In the genomic region with DNA sequence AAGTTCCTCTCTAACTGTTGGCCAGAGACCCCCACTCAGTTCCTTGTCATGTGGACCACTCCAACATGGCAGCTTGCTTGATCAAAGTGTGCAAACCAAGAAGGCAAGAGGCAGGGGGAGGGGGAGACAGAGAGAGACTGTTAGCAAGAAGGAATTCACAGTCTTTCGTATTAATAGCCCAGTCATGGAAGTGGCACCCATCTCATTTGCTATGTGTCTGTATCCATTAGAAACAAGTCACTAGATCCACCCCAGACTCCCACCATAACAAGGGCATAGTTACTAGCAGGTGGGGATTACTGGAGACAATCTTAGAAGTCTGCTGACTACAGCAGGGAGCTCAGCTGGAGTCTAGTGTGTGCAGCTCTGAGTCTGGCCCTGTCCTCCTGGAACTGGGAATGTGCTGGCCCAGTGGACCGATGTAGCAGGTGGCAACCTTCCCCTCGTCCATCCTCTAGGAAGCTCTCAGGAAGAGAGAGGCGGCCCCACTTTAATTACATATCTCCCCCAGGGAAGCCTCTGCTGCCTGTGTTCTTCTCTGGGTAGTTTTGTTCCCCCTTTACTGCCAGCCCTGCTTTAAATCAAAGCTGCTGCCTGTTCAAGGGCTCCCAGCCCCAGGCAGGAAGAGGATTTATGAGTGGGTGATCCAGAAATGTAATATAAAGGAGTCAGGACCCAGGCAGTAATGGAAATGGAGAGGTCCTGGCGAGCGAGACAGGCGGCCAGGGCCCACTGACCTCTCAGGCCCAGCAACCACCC, we compare ENCODE assay signal across 18 cellular contexts. TPM values are rescaled to one million over a fixed set of nuclear protein-coding genes. Genes with fewer than 3 reads are reported as not detected.
DNase-seq lines count a peak whose midpoint lies in the region; ATAC-seq, FAIRE-seq and TF ChIP-seq lines count a peak whose summit lies in the region.
"Had no signal": no experiment of that assay in that cellular context is flagged by ENCODE, and none has a peak within 500 bp of the region (broad histone marks: within the 10 kb centered on the region; RNA-seq: fewer than 3 reads in every experiment).

No MANE protein-coding gene starts in this region.

- no peak for TF ChIP-seq CTCF in natural killer cell (IDR thresholded peaks at IDR 0.05)
- TF ChIP-seq CTCF in neural progenitor cell (IDR thresholded peaks at IDR 0.05): no peak

- intact Hi-C loops in natural killer cell (cut with micrococcal nuclease): no loop called here

- H3K9me3 Mint-ChIP-seq in natural killer cell treated with Interleukin-12 subunit alpha and Interleukin-12 subunit beta and Interleukin-15 and Interleukin-18, amount 100 ng/mL, for 72 hours: peaks cover 5% of the 10 kb centered on the region
- no peaks in the 10 kb centered on the region for H3K9me3 Mint-ChIP-seq in natural killer cell
- H3K9me3 Mint-ChIP-seq in neural progenitor cell: no peaks in the 10 kb centered on the region

- peak; percentile 11 to 19 for ATAC-seq in natural killer cell treated with Interleukin-12 subunit alpha and Interleukin-12 subunit beta and Interleukin-15 and Interleukin-18, amount 100 ng/mL, for 72 hours
- no peak for ATAC-seq in natural killer cell
- ATAC-seq: GM12878, Panc1, Right ventricle myocardium inferior had no signal

- peaks cover 40 to 55% of the 10 kb centered on the region in 2 donors for H3K27me3 Mint-ChIP-seq in natural killer cell treated with Interleukin-12 subunit alpha and Interleukin-12 subunit beta and Interleukin-15 and Interleukin-18, amount 100 ng/mL, for 72 hours
- H3K27me3 Mint-ChIP-seq in natural killer cell (ENCODE audit: low read depth in 2 of 2): peaks cover 17 to 23% of the 10 kb centered on the region in 2 donors
- H3K27me3 Mint-ChIP-seq in neural progenitor cell (ENCODE audit: insufficient read depth, low read depth): peaks cover 10% of the 10 kb centered on the region

- no peaks in the 10 kb centered on the region for H3K36me3 ChIP-seq in neural progenitor cell

- H3K9ac ChIP-seq in neural progenitor cell: no peak overlapping the region

- no peak for DNase-seq in natural killer cell treated with Interleukin-12 subunit alpha and Interleukin-12 subunit beta and Interleukin-15 and Interleukin-18, amount 100 ng/mL, for 72 hours (ENCODE audit: low spot score)
- DNase-seq in natural killer cell (no peak), left kidney (ENCODE audit: low read depth, low spot score) (peak; percentile 67), neural progenitor cell (ENCODE audit: low spot score) (no peak), midbrain (lab: John Stamatoyannopoulos, UW) (no peak), NCI-H1694 treated with DMSO at 0.1 percent for 48 hours (lab: John Stamatoyannopoulos, UW) (no peak), RCC 7860 (ENCODE audit: low spot score) (no peak)
- DNase-seq: DMS 273 treated with DMSO at 0.1 percent for 48 hours, GDM1, HCEC 1CT, NCI-H1048, NCI-H1436 treated with DMSO at 0.1 percent for 48 hours, NCI-H2081 treated with DMSO at 0.1 percent for 48 hours, NCI-H774 had no signal

- H2AFZ ChIP-seq in neural progenitor cell (replicated peaks): peak overlapping the region; percentile 68

- no peak overlapping the region for H3K4me3 ChIP-seq in neural progenitor cell
- H3K4me3 ChIP-seq: GM12878 had no signal

- H3K79me2 ChIP-seq in neural progenitor cell (ENCODE audit: low read depth): no peaks in the 10 kb centered on the region

- H3K36me3 Mint-ChIP-seq in natural killer cell treated with Interleukin-12 subunit alpha and Interleukin-12 subunit beta and Interleukin-15 and Interleukin-18, amount 100 ng/mL, for 72 hours: no peaks in the 10 kb centered on the region
- H3K36me3 Mint-ChIP-seq in natural killer cell (no peaks in the 10 kb centered on the region), neural progenitor cell (no peaks in the 10 kb centered on the region)

- peaks cover 29% of the 10 kb centered on the region for H3K4me1 ChIP-seq in neural progenitor cell

- H3K4me1 Mint-ChIP-seq in natural killer cell treated with Interleukin-12 subunit alpha and Interleukin-12 subunit beta and Interleukin-15 and Interleukin-18, amount 100 ng/mL, for 72 hours (ENCODE audit: low read depth in 2 of 2): peaks cover 11 to 14% of the 10 kb centered on the region in 2 donors
- peaks cover 2 to 8% of the 10 kb centered on the region in 2 donors for H3K4me1 Mint-ChIP-seq in natural killer cell
- H3K4me1 Mint-ChIP-seq in neural progenitor cell: peaks cover 20% of the 10 kb centered on the region

- no peak overlapping the region for H3K4me2 ChIP-seq in neural progenitor cell

- no peak overlapping the region for H3K4me3 Mint-ChIP-seq in natural killer cell treated with Interleukin-12 subunit alpha and Interleukin-12 subunit beta and Interleukin-15 and Interleukin-18, amount 100 ng/mL, for 72 hours
- H3K4me3 Mint-ChIP-seq in natural killer cell (no peak overlapping the region), neural progenitor cell (no peak overlapping the region)

- H3K27ac ChIP-seq in neural progenitor cell: no peak overlapping the region
- H3K27ac ChIP-seq: C4-2B had no signal

- H4K20me1 ChIP-seq in neural progenitor cell (ENCODE audit: low read depth): no peaks in the 10 kb centered on the region

- FAIRE-seq in RCC 7860 (lab: Jason Lieb, UNC): no peak
- FAIRE-seq: GM12878 had no signal

- H3F3A ChIP-seq in neural progenitor cell (ENCODE audit: low read depth): no peaks in the 10 kb centered on the region

- no peak overlapping the region for H3K27ac Mint-ChIP-seq in natural killer cell treated with Interleukin-12 subunit alpha and Interleukin-12 subunit beta and Interleukin-15 and Interleukin-18, amount 100 ng/mL, for 72 hours
- H3K27ac Mint-ChIP-seq in natural killer cell: no peak overlapping the region
- no peak overlapping the region for H3K27ac Mint-ChIP-seq in neural progenitor cell

- H3K9me3 ChIP-seq in neural progenitor cell (ENCODE audit: low read depth): no peaks in the 10 kb centered on the region

- no peaks in the 10 kb centered on the region for H3K27me3 ChIP-seq in neural progenitor cell

RNA-seq across cellular contexts. Expression of gene ALDH1B1, which starts 47.8 kb away (rescaled TPM):
- total RNA-seq in natural killer cell treated with Interleukin-12 subunit alpha and Interleukin-12 subunit beta and Interleukin-15 and Interleukin-18, amount 100 ng/mL, for 72 hours: 10 to 100 TPM; 16.7 to 25.6 TPM
- total RNA-seq in natural killer cell (1 to 10 TPM; 2.5 to 5.3 (median 3.5) TPM), neural progenitor cell (ENCODE audit: low replicate concordance) (32.9 and 44.0 TPM in 2 replicates)

Comparison
In these comparisons a context has a peak if more than half of its experiments do, and no peak if none do; other contexts are left out.
1. ATAC-seq: peak in natural killer cell treated with Interleukin-12 subunit alpha and Interleukin-12 subunit beta and Interleukin-15 and Interleukin-18, amount 100 ng/mL, for 72 hours (2 of 2); none in natural killer cell (0 of 3).